ENCODE assay signal across 14 cellular contexts in the genomic region with DNA sequence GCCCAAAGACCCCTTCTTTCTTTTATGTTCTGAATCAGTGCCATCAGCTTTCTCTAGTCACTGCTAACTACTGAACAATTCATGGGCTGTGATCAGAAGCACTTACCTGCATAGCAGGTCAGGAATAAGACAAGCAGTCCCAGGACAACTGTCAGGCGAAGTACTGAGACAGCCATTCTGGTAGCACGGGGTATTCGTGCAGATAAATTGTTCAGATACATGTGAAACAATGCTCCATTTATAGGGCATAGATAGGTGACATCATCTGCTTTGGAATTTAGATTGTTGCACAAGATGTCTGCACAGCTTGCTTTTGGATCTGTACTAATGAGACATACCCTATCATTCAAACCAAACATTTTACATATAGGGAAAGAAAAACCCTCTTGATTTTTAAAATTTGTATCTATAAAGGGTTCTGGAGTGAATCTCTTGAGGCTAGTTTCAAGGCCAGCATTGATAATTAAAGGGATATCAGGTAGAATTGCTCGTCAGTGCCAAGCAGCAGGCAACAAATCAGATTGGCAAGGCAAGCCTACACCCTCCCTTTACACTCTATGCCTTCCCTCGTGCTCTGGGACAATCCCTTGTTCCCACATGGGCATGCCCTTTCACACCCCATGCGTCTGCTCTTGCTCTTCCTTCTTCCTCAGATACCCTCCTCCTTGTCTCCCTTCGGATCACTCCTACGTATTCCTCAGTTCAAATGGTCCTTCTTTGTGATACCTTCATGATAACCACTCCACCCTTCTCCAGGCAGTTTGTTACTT. TPM values are rescaled to one million over a fixed set of nuclear protein-coding genes. Genes with fewer than 3 reads are reported as not detected.
DNase-seq lines count a peak whose midpoint lies in the region; ATAC-seq and TF ChIP-seq lines count a peak whose summit lies in the region.
"Had no signal": no experiment of that assay in that cellular context is flagged by ENCODE, and none has a peak within 500 bp of the region (broad histone marks: within the 10 kb centered on the region; RNA-seq: fewer than 3 reads in every experiment).

C5orf46 (minus strand) TSS at position 213 of the 770 bp plus-strand sequence; CDS start at position 176, 37 bp downstream.

- H3K9me3 Mint-ChIP-seq in stimulated activated effector memory CD8-positive, alpha-beta T cell treated with anti-CD3 and anti-CD28 coated beads, Interleukin-12 subunit alpha, Interleukin-12 subunit beta, amount 100 ng/mL, for 72 hours = no peaks in the 10 kb centered on the region
- no peaks in the 10 kb centered on the region for H3K9me3 Mint-ChIP-seq in CD4-positive, alpha-beta T cell

- peak in 6 of 8 donors; percentile 39 to 80 (median 60) for ATAC-seq in heart right ventricle
- ATAC-seq in stimulated activated effector memory CD8-positive, alpha-beta T cell treated with anti-CD3 and anti-CD28 coated beads, Interleukin-12 subunit alpha, Interleukin-12 subunit beta, amount 100 ng/mL, for 72 hours = peak; percentile 21
- ATAC-seq in CD4-positive, alpha-beta T cell (ENCODE audit: poor library complexity) = no peak
- ATAC-seq in lower lobe of right lung = no peak
- no peak for ATAC-seq in GM19452 (IDR thresholded peaks at IDR 0.05; ENCODE audit: unreplicated experiment)

- 47 to 48% methylated on average over 8 of the region's 8 CpGs for WGBS in heart right ventricle, 2 donors

- intact Hi-C loops in heart right ventricle (cut with DNase I) = no loop called here
- intact Hi-C loops in CD4-positive, alpha-beta T cell (cut with DNase I, micrococcal nuclease) = no loop called here
- intact Hi-C loops in lower lobe of right lung (cut with DNase I) = no loop called here

- TF ChIP-seq CTCF in astrocyte of the spinal cord (IDR thresholded peaks at IDR 0.05; ENCODE audit: low read depth, low read length) (no peak), heart right ventricle (IDR thresholded peaks at IDR 0.05) (no peak), lower lobe of right lung (IDR thresholded peaks at IDR 0.05) (no peak)
- TF ChIP-seq CTCF in CD4-positive, alpha-beta T cell (IDR thresholded peaks at IDR 0.05) = no peak

- H3K36me3 ChIP-seq in heart right ventricle = no peaks in the 10 kb centered on the region
- H3K36me3 ChIP-seq in lower lobe of right lung = no peaks in the 10 kb centered on the region
- H3K36me3 ChIP-seq: cardiac muscle cell had no signal

- H3K27me3 ChIP-seq in heart right ventricle = no peaks in the 10 kb centered on the region
- H3K27me3 ChIP-seq in CD4-positive, alpha-beta T cell (ENCODE audit: control insufficient read depth, insufficient read depth, low read length) = no peaks in the 10 kb centered on the region
- no peaks in the 10 kb centered on the region for H3K27me3 ChIP-seq in lower lobe of right lung (ENCODE audit: low read depth)
- H3K27me3 ChIP-seq: cardiac muscle cell had no signal

- H3K27me3 Mint-ChIP-seq in CD4-positive, alpha-beta T cell = no peaks in the 10 kb centered on the region

- CTCF ChIA-PET in CD4-positive, alpha-beta T cell (lab: Charles Lee) = no interaction called here

- H3K36me3 Mint-ChIP-seq in stimulated activated effector memory CD8-positive, alpha-beta T cell treated with anti-CD3 and anti-CD28 coated beads, Interleukin-12 subunit alpha, Interleukin-12 subunit beta, amount 100 ng/mL, for 72 hours = no peaks in the 10 kb centered on the region
- no peaks in the 10 kb centered on the region for H3K36me3 Mint-ChIP-seq in CD4-positive, alpha-beta T cell (ENCODE audit: low read depth)

- peak within 1 kb of the TSS in 5 of 10 donors; percentile 37 to 59 (median 51) for H3K27ac ChIP-seq in heart right ventricle
- H3K27ac ChIP-seq in CD4-positive, alpha-beta T cell (ENCODE audit: low read depth, low read length) = no peak within 1 kb of the TSS
- H3K27ac ChIP-seq in lower lobe of right lung = no peak within 1 kb of the TSS
- H3K27ac ChIP-seq: cardiac muscle cell had no signal

- no peak within 1 kb of the TSS for H3K27ac Mint-ChIP-seq in stimulated activated effector memory CD8-positive, alpha-beta T cell treated with anti-CD3 and anti-CD28 coated beads, Interleukin-12 subunit alpha, Interleukin-12 subunit beta, amount 100 ng/mL, for 72 hours
- no peak within 1 kb of the TSS for H3K27ac Mint-ChIP-seq in CD4-positive, alpha-beta T cell

- H3K4me1 ChIP-seq in heart right ventricle (peaks cover 0 to 23% (median 2%) of the 10 kb centered on the region in 9 donors), lower lobe of right lung (no peaks in the 10 kb centered on the region)

- in situ Hi-C loops in astrocyte of the spinal cord (cut with HindIII; ENCODE audit: low sequenced_read_pairs) = no loop called here

- H3K4me3 Mint-ChIP-seq in stimulated activated effector memory CD8-positive, alpha-beta T cell treated with anti-CD3 and anti-CD28 coated beads, Interleukin-12 subunit alpha, Interleukin-12 subunit beta, amount 100 ng/mL, for 72 hours = no peak within 1 kb of the TSS
- no peak within 1 kb of the TSS for H3K4me3 Mint-ChIP-seq in CD4-positive, alpha-beta T cell

- no peaks in the 10 kb centered on the region for H3K4me1 Mint-ChIP-seq in stimulated activated effector memory CD8-positive, alpha-beta T cell treated with anti-CD3 and anti-CD28 coated beads, Interleukin-12 subunit alpha, Interleukin-12 subunit beta, amount 100 ng/mL, for 72 hours
- no peaks in the 10 kb centered on the region for H3K4me1 Mint-ChIP-seq in CD4-positive, alpha-beta T cell (ENCODE audit: low read depth)

- no peaks in the 10 kb centered on the region for H3K9me3 ChIP-seq in heart right ventricle
- no peaks in the 10 kb centered on the region for H3K9me3 ChIP-seq in CD4-positive, alpha-beta T cell (ENCODE audit: control insufficient read depth, low read length)
- H3K9me3 ChIP-seq in lower lobe of right lung = no peaks in the 10 kb centered on the region

- DNase-seq in HT-29 (ENCODE audit: low spot score) (peak; percentile 33), astrocyte of the spinal cord (ENCODE audit: low read depth, low spot score) (peak; percentile 53), heart right ventricle (no peak), lower lobe of right lung (no peak), activated T-cell treated with anti-CD3 and anti-CD28 coated beads for 4 hours (no peak)
- DNase-seq in stimulated activated effector memory CD8-positive, alpha-beta T cell treated with anti-CD3 and anti-CD28 coated beads, Interleukin-12 subunit alpha, Interleukin-12 subunit beta, amount 100 ng/mL, for 72 hours (ENCODE audit: low spot score in 2 of 2) = no peak
- no peak for DNase-seq in CD4-positive, alpha-beta T cell
- DNase-seq: NCI-H524; stimulated activated CD4-positive, alpha-beta T cell treated with anti-CD3 and anti-CD28 coated beads, Interleukin-15, amount 100 ng/mL, for 24 hours; stimulated activated naive CD4-positive, alpha-beta T cell treated with Interleukin-2 at 50 U/mL for 16 hours had no signal

- H3K4me3 ChIP-seq in astrocyte of the spinal cord (ENCODE audit: low read depth, low read length) = no peak within 1 kb of the TSS
- peak within 1 kb of the TSS in 4 of 10 donors; percentile 14 to 27 (median 22) for H3K4me3 ChIP-seq in heart right ventricle
- no peak within 1 kb of the TSS for H3K4me3 ChIP-seq in lower lobe of right lung
- H3K4me3 ChIP-seq: cardiac muscle cell had no signal

- POLR2A ChIA-PET in CD4-positive, alpha-beta T cell (lab: Charles Lee) = no interaction called here

RNA-seq across cellular contexts. Expression of gene C5orf46, which starts in this region (rescaled TPM):
- not detected in 2 replicates for total RNA-seq in HT-29 (2014; rRNA removed; shearing (Covaris generic))
- total RNA-seq in heart right ventricle = 10 to 100 TPM in 1 of 10 donors, 1 to 10 TPM in 8, not detected in 1; 2.3 to 10.9 (median 4.7) TPM
- 10 to 100 TPM in 1 of 2 donors, 1 to 10 TPM in 1; 6.3 to 20.6 TPM for polyA plus RNA-seq in heart right ventricle
- not detected for total RNA-seq in CD4-positive, alpha-beta T cell
- not detected for total RNA-seq in lower lobe of right lung
- total RNA-seq: cardiac muscle cell; LHCN-M2; T-helper 2 cell treated with Interferon-gamma antibody and Interleukin-4, amounts not matched to agents 100 ng/mL and 5 ng/mL, for 36 hours had no signal

Comparison
In these comparisons a context has a peak if more than half of its experiments do, and no peak if none do; other contexts are left out.
1. Peak in DNase-seq in HT-29; RNA of the gene not detected or under 1 TPM.
2. ATAC-seq: peak in heart right ventricle (6 of 8) and stimulated activated effector memory CD8-positive, alpha-beta T cell treated with anti-CD3 and anti-CD28 coated beads, Interleukin-12 subunit alpha, Interleukin-12 subunit beta, amount 100 ng/mL, for 72 hours (single experiment); none in CD4-positive, alpha-beta T cell (single experiment), lower lobe of right lung (0 of 2) and GM19452 (single experiment).